In genomic region chr2:143686585-143687164, GRCh38 we compare ENCODE assay signal across 8 cellular contexts.
DNase-seq lines count a peak whose midpoint lies in the region; ATAC-seq, FAIRE-seq and TF ChIP-seq lines count a peak whose summit lies in the region.

No MANE protein-coding gene starts in this region.

- H3K4me1 Mint-ChIP-seq in activated T-cell treated with anti-CD3 and anti-CD28 coated beads, Interleukin-2, amount 50 U/mL, for 24 hours (ENCODE audit: low read depth): peaks cover 61% of the 10 kb centered on the region

- TF ChIP-seq POLR2A in adrenal gland (IDR thresholded peaks at IDR 0.05): no peak

- 57 to 70% (median 61%) methylated on average over 5 of the region's 5 CpGs for WGBS in adrenal gland, 4 donors

- no peak for DNase-seq in activated T-cell treated with anti-CD3 and anti-CD28 coated beads, Interleukin-2, amount 50 U/mL, for 24 hours
- no peak for DNase-seq in activated T-cell treated with anti-CD3 and anti-CD28 coated beads, Interleukin-2, amount 50 U/mL, for 1 hour
- no peak for DNase-seq in adrenal gland
- DNase-seq in KG1 (lab: John Stamatoyannopoulos, UW): no peak
- DNase-seq in NCI-H2171 (lab: John Stamatoyannopoulos, UW): no peak

- no peaks in the 10 kb centered on the region for H3K27me3 Mint-ChIP-seq in activated T-cell treated with anti-CD3 and anti-CD28 coated beads, Interleukin-2, amount 50 U/mL, for 24 hours

- ATAC-seq in HG03139 (IDR thresholded peaks at IDR 0.05; ENCODE audit: unreplicated experiment): no peak

- no peaks in the 10 kb centered on the region for H3K4me1 ChIP-seq in adrenal gland (replicated peaks in 1 of 2)

- TF ChIP-seq CTCF in adrenal gland (IDR thresholded peaks at IDR 0.05): peak; percentile 35 to 62 (median 55)

- H3K9me3 Mint-ChIP-seq in activated T-cell treated with anti-CD3 and anti-CD28 coated beads, Interleukin-2, amount 50 U/mL, for 24 hours: no peaks in the 10 kb centered on the region

- H3K27me3 ChIP-seq in adrenal gland: no peaks in the 10 kb centered on the region

- peaks cover 14% of the 10 kb centered on the region for H3K36me3 Mint-ChIP-seq in activated T-cell treated with anti-CD3 and anti-CD28 coated beads, Interleukin-2, amount 50 U/mL, for 24 hours (ENCODE audit: low read depth)

- peak; percentile 53 for TF ChIP-seq RAD21 in Ishikawa (IDR thresholded peaks at IDR 0.05; ENCODE audit: low read depth)

- peak; percentile 69 for FAIRE-seq in islet of Langerhans (lab: Jason Lieb, UNC)

- no peak overlapping the region for H3K4me3 Mint-ChIP-seq in activated T-cell treated with anti-CD3 and anti-CD28 coated beads, Interleukin-2, amount 50 U/mL, for 24 hours

- no peaks in the 10 kb centered on the region for H3K36me3 ChIP-seq in adrenal gland (replicated peaks in 1 of 2)

- H3K27ac Mint-ChIP-seq in activated T-cell treated with anti-CD3 and anti-CD28 coated beads, Interleukin-2, amount 50 U/mL, for 24 hours: peak overlapping the region; percentile 11

- no peaks in the 10 kb centered on the region for H3K9me3 ChIP-seq in adrenal gland (replicated peaks in 1 of 3)

- no peak for TF ChIP-seq EP300 in Ishikawa (IDR thresholded peaks at IDR 0.05; ENCODE audit: borderline replicate concordance)

- no peak overlapping the region for H3K27ac ChIP-seq in adrenal gland

- H3K4me3 ChIP-seq in adrenal gland: no peak overlapping the region

- intact Hi-C loops in adrenal gland (cut with DNase I): no loop called here

TF ChIP-seq in Ishikawa, 13 proteins besides CTCF, POLR2A, EP300 and RAD21:
- TF ChIP-seq FOXM1 (IDR thresholded peaks at IDR 0.05; ENCODE audit: borderline replicate concordance, low read depth) (no peak), CREB1 (IDR thresholded peaks at IDR 0.05; ENCODE audit: low read depth) (no peak), USF1 (IDR thresholded peaks at IDR 0.05) (no peak), TCF12 (IDR thresholded peaks at IDR 0.05; ENCODE audit: low read depth) (no peak)
